26 cellular contexts compared by ENCODE assay signal in the genomic region with DNA sequence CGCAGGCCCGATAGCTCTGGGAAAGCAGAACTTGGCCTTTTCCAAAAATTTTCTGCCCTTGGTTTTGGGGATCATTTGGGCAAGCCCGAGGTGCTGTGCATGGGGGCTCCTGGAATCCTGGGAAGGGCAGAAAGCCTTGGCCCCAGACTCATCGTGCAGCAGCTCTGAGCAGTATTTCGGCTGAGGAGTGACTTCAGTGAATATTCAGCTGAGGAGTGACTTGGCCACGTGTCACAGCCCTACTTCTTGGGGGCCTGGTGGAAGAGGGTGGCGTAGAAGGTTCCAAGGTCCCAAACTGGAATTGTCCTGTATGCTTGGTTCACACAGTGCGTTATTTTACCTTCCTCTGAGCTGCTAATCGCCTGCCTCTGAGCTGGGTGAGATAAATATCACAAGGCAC. TPM values are rescaled to one million over a fixed set of nuclear protein-coding genes. Genes with fewer than 3 reads are reported as not detected.
DNase-seq lines count a peak whose midpoint lies in the region; FAIRE-seq and TF ChIP-seq lines count a peak whose summit lies in the region.
"Had no signal": no experiment of that assay in that cellular context is flagged by ENCODE, and none has a peak within 500 bp of the region (broad histone marks: within the 10 kb centered on the region; RNA-seq: fewer than 3 reads in every experiment).

No MANE protein-coding gene starts in this region.

- H3K27me3 Mint-ChIP-seq in activated CD4-positive, alpha-beta T cell treated with anti-CD3 and anti-CD28 coated beads, Interleukin-2, amount 10 ng/mL, durations not matched to agents 7 days and 5 days: peaks cover 47% of the 10 kb centered on the region
- H3K27me3 Mint-ChIP-seq in neural progenitor cell (ENCODE audit: insufficient read depth, low read depth): peaks cover 26% of the 10 kb centered on the region

- H3K4me1 Mint-ChIP-seq in activated CD4-positive, alpha-beta T cell treated with anti-CD3 and anti-CD28 coated beads, Interleukin-2, amount 10 ng/mL, durations not matched to agents 7 days and 5 days: no peaks in the 10 kb centered on the region
- peaks cover 33% of the 10 kb centered on the region for H3K4me1 Mint-ChIP-seq in neural progenitor cell
- H3K4me1 Mint-ChIP-seq: stimulated activated effector memory CD8-positive, alpha-beta T cell treated with anti-CD3 and anti-CD28 coated beads, Interleukin-12 subunit alpha, Interleukin-12 subunit beta, amount 100 ng/mL, for 72 hours had no signal

- whole genome bisulfite sequencing in hepatocyte (ENCODE audit: low lambda C conversion rate, missing lambda C conversion rate): 85% methylated on average over 9 of the region's 9 CpGs
- 85% methylated on average over 9 of the region's 9 CpGs for WGBS in urinary bladder

- H3F3A ChIP-seq in neural progenitor cell (ENCODE audit: low read depth): peaks cover 34% of the 10 kb centered on the region

- H3K4me3 ChIP-seq in hepatocyte (no peak overlapping the region), neural progenitor cell (no peak overlapping the region), urinary bladder (ENCODE audit: low read depth, low read length) (no peak overlapping the region), brain microvascular endothelial cell (ENCODE audit: low read depth, low read length) (no peak overlapping the region)

- H3K27ac Mint-ChIP-seq in activated CD4-positive, alpha-beta T cell treated with anti-CD3 and anti-CD28 coated beads, Interleukin-2, amount 10 ng/mL, durations not matched to agents 7 days and 5 days: no peak overlapping the region
- no peak overlapping the region for H3K27ac Mint-ChIP-seq in neural progenitor cell
- H3K27ac Mint-ChIP-seq: IgD-negative memory B cell; stimulated activated effector memory CD8-positive, alpha-beta T cell treated with anti-CD3 and anti-CD28 coated beads, Interleukin-12 subunit alpha, Interleukin-12 subunit beta, amount 100 ng/mL, for 72 hours had no signal

- in situ Hi-C loops in brain microvascular endothelial cell (cut with HindIII; ENCODE audit: low pct_ligation_motif_present, low sequenced_read_pairs): no loop called here

- TF ChIP-seq CTCF in hepatocyte (IDR thresholded peaks at IDR 0.05; ENCODE audit: poor library complexity): no peak
- no peak for TF ChIP-seq CTCF in neural progenitor cell (IDR thresholded peaks at IDR 0.05)
- TF ChIP-seq CTCF in brain microvascular endothelial cell (IDR thresholded peaks at IDR 0.05; ENCODE audit: low read depth, low read length, missing control alignments): no peak

- peak overlapping the region; percentile 44 for H3K27ac ChIP-seq in hepatocyte
- H3K27ac ChIP-seq in neural progenitor cell: no peak overlapping the region
- peak overlapping the region; percentile 27 for H3K27ac ChIP-seq in urinary bladder (ENCODE audit: low read depth)
- no peak overlapping the region for H3K27ac ChIP-seq in brain microvascular endothelial cell
- H3K27ac ChIP-seq: thoracic aorta, VCaP had no signal

- H3K4me2 ChIP-seq in hepatocyte (peak overlapping the region; percentile 78), neural progenitor cell (peak overlapping the region; percentile 90)

- H2AFZ ChIP-seq in hepatocyte: no peak overlapping the region
- H2AFZ ChIP-seq in neural progenitor cell (replicated peaks): no peak overlapping the region

- POLR2A ChIA-PET in activated CD4-positive, alpha-beta T cell treated with anti-CD3 and anti-CD28 coated beads, Interleukin-2, amount 10 ng/mL, durations not matched to agents 7 days and 5 days (lab: Charles Lee): no interaction called here

- H3K9ac ChIP-seq in neural progenitor cell: no peak overlapping the region

- DNase-seq in activated CD4-positive, alpha-beta T cell treated with anti-CD3 and anti-CD28 coated beads, Interleukin-2, amount 10 ng/mL, durations not matched to agents 7 days and 5 days: no peak
- no peak for DNase-seq in activated CD4-positive, alpha-beta T cell treated with anti-CD3 and anti-CD28 coated beads for 4 hours
- DNase-seq in hepatocyte (ENCODE audit: low spot score): no peak
- peak; percentile 18 for DNase-seq in neural progenitor cell (ENCODE audit: low spot score)
- no peak for DNase-seq in NCI-H748 (lab: John Stamatoyannopoulos, UW; ENCODE audit: unreplicated experiment)
- no peak for DNase-seq in brain microvascular endothelial cell
- no peak for DNase-seq in GM12891 (ENCODE audit: insufficient read length, low spot score)
- DNase-seq: 8988T; activated CD4-positive, alpha-beta T cell treated with anti-CD3 and anti-CD28 coated beads, Interleukin-2, amount 50 U/mL, for 48 hours; activated naive CD4-positive, alpha-beta T cell; BE2C; heart left ventricle; mammary epithelial cell; MG63; NCI-H1436; NCI-H2171; NCI-H526; SIG-M5 had no signal

- no peak for TF ChIP-seq POLR2A in GM12891 (IDR thresholded peaks at IDR 0.05; ENCODE audit: low read depth, low read length)

- FAIRE-seq in GM12891 (lab: Jason Lieb, UNC): no peak
- FAIRE-seq: GM19239 had no signal

- H3K4me3 Mint-ChIP-seq in activated CD4-positive, alpha-beta T cell treated with anti-CD3 and anti-CD28 coated beads, Interleukin-2, amount 10 ng/mL, durations not matched to agents 7 days and 5 days: peak overlapping the region; percentile 19
- peak overlapping the region; percentile 80 for H3K4me3 Mint-ChIP-seq in neural progenitor cell
- H3K4me3 Mint-ChIP-seq: stimulated activated effector memory CD8-positive, alpha-beta T cell treated with anti-CD3 and anti-CD28 coated beads, Interleukin-12 subunit alpha, Interleukin-12 subunit beta, amount 100 ng/mL, for 72 hours had no signal

- H4K20me1 ChIP-seq in hepatocyte (ENCODE audit: insufficient read depth, poor library complexity, severe bottlenecking) (peaks cover 30% of the 10 kb centered on the region), neural progenitor cell (ENCODE audit: low read depth) (peaks cover 21% of the 10 kb centered on the region)

- H3K36me3 Mint-ChIP-seq in activated CD4-positive, alpha-beta T cell treated with anti-CD3 and anti-CD28 coated beads, Interleukin-2, amount 10 ng/mL, durations not matched to agents 7 days and 5 days (ENCODE audit: low read depth): no peaks in the 10 kb centered on the region
- H3K36me3 Mint-ChIP-seq in neural progenitor cell: peaks cover 2% of the 10 kb centered on the region
- H3K36me3 Mint-ChIP-seq: IgD-negative memory B cell; stimulated activated effector memory CD8-positive, alpha-beta T cell treated with anti-CD3 and anti-CD28 coated beads, Interleukin-12 subunit alpha, Interleukin-12 subunit beta, amount 100 ng/mL, for 72 hours had no signal

- no peaks in the 10 kb centered on the region for H3K9me3 Mint-ChIP-seq in activated CD4-positive, alpha-beta T cell treated with anti-CD3 and anti-CD28 coated beads, Interleukin-2, amount 10 ng/mL, durations not matched to agents 7 days and 5 days
- peaks cover 2% of the 10 kb centered on the region for H3K9me3 Mint-ChIP-seq in neural progenitor cell
- H3K9me3 Mint-ChIP-seq: stimulated activated effector memory CD8-positive, alpha-beta T cell treated with anti-CD3 and anti-CD28 coated beads, Interleukin-12 subunit alpha, Interleukin-12 subunit beta, amount 100 ng/mL, for 72 hours had no signal

- H3K27me3 ChIP-seq in hepatocyte (no peaks in the 10 kb centered on the region), neural progenitor cell (peaks cover 44% of the 10 kb centered on the region), brain microvascular endothelial cell (replicated peaks) (no peaks in the 10 kb centered on the region)

- H3K4me1 ChIP-seq in hepatocyte (ENCODE audit: insufficient read depth) (peaks cover 6% of the 10 kb centered on the region), neural progenitor cell (peaks cover 22% of the 10 kb centered on the region), urinary bladder (ENCODE audit: insufficient read depth) (no peaks in the 10 kb centered on the region)
- H3K4me1 ChIP-seq: BE2C, HAP-1 had no signal

- H3K9me2 ChIP-seq in hepatocyte (replicated peaks; ENCODE audit: insufficient read depth): no peaks in the 10 kb centered on the region

- H3K79me2 ChIP-seq in hepatocyte (peaks cover 36% of the 10 kb centered on the region), neural progenitor cell (ENCODE audit: low read depth) (peaks cover 4% of the 10 kb centered on the region)

- H3K9me3 ChIP-seq in hepatocyte (ENCODE audit: low read depth): no peaks in the 10 kb centered on the region
- no peaks in the 10 kb centered on the region for H3K9me3 ChIP-seq in neural progenitor cell (ENCODE audit: low read depth)
- H3K9me3 ChIP-seq: BE2C, HAP-1, heart left ventricle, MG63, thoracic aorta had no signal

- H3K36me3 ChIP-seq in hepatocyte (replicated peaks; ENCODE audit: insufficient read depth, low read depth): no peaks in the 10 kb centered on the region
- H3K36me3 ChIP-seq in neural progenitor cell: no peaks in the 10 kb centered on the region
- peaks cover 1% of the 10 kb centered on the region for H3K36me3 ChIP-seq in urinary bladder (ENCODE audit: insufficient read depth)
- no peaks in the 10 kb centered on the region for H3K36me3 ChIP-seq in brain microvascular endothelial cell (replicated peaks)
- H3K36me3 ChIP-seq: BE2C, HAP-1, heart left ventricle, MG63, thoracic aorta had no signal

- CTCF ChIA-PET in activated CD4-positive, alpha-beta T cell treated with anti-CD3 and anti-CD28 coated beads, Interleukin-2, amount 10 ng/mL, durations not matched to agents 7 days and 5 days (lab: Charles Lee): no interaction called here

TF ChIP-seq in GM12891, 5 proteins besides CTCF, POLR2A, EP300 and RAD21:
- TF ChIP-seq TAF1 (IDR thresholded peaks at IDR 0.05; ENCODE audit: low read depth, low read length): no peak
- no peak for TF ChIP-seq POLR2AphosphoS5 (IDR thresholded peaks at IDR 0.05; ENCODE audit: low read depth, low read length)
- no peak for TF ChIP-seq SPI1 (IDR thresholded peaks at IDR 0.05; ENCODE audit: low read depth, low read length)
- TF ChIP-seq PAX5 (IDR thresholded peaks at IDR 0.05; ENCODE audit: insufficient read depth, low read length, severe bottlenecking): no peak
- no peak for TF ChIP-seq POU2F2 (IDR thresholded peaks at IDR 0.05; ENCODE audit: low read depth, low read length)

RNA-seq across cellular contexts. Expression of a gene that starts 1.1 kb away (rescaled TPM):
- total RNA-seq in activated CD4-positive, alpha-beta T cell treated with anti-CD3 and anti-CD28 coated beads, Interleukin-2, amount 10 ng/mL, durations not matched to agents 7 days and 5 days: not detected
- 60.9 and 72.0 TPM in 2 replicates for total RNA-seq in hepatocyte
- polyA plus RNA-seq in hepatocyte: 54.9 and 64.6 TPM in 2 replicates
- 7.2 and 7.3 TPM in 2 replicates for total RNA-seq in neural progenitor cell (ENCODE audit: low replicate concordance)
- total RNA-seq in urinary bladder: 9.1 TPM
- 14.1 TPM for polyA plus RNA-seq in urinary bladder
- not detected for polyA plus RNA-seq in GM12891 (2012; ENCODE audit: low read depth, missing spikeins)
- total RNA-seq: T-helper 1 cell treated with Interleukin-12 subunit alpha and Interleukin-12 subunit beta and Interleukin-4 antibody, amounts not matched to agents 30 ng/mL and 1 ng/mL, for 36 hours had no signal
- polyA plus RNA-seq: IgD-negative memory B cell had no signal

Comparison
In these comparisons a context has a peak if more than half of its experiments do, and no peak if none do; other contexts are left out.
1. H3K27ac ChIP-seq: peak in hepatocyte (single experiment) and urinary bladder (single experiment); none in neural progenitor cell (single experiment) and brain microvascular endothelial cell (single experiment).